8 cellular contexts compared by ENCODE assay signal in genomic region chr6:145372671-145373123, GRCh38.
A peak's percentile ranks its signal among the peaks of the same experiment; 100 is the strongest.
DNase-seq lines count a peak whose midpoint lies in the region; ATAC-seq and TF ChIP-seq lines count a peak whose summit lies in the region.

No MANE protein-coding gene starts in this region.

- peaks cover 3% of the 10 kb centered on the region for H3K9me3 ChIP-seq in adipocyte (ENCODE audit: control insufficient read depth, low read length)

- H3K4me1 Mint-ChIP-seq in memory B cell (peaks cover 7% of the 10 kb centered on the region), CD14-positive monocyte (no peaks in the 10 kb centered on the region)

- intact Hi-C loops in CD14-positive monocyte (cut with micrococcal nuclease): no loop called here

- H3K4me1 ChIP-seq in adipocyte (ENCODE audit: control insufficient read depth, insufficient read depth, low read length): peaks cover 5% of the 10 kb centered on the region

- H3K27ac ChIP-seq in caudate nucleus (ENCODE audit: low read depth, low read length): no peak overlapping the region

- DNase-seq in AG08396 (ENCODE audit: low spot score): peak; percentile 27
- DNase-seq in GM19238 (ENCODE audit: insufficient read length, low spot score): peak; percentile 3
- peak; percentile 34 for DNase-seq in adipocyte (ENCODE audit: low read depth)
- no peak for DNase-seq in memory B cell (ENCODE audit: low spot score in 2 of 2)
- no peak for DNase-seq in caudate nucleus (lab: John Stamatoyannopoulos, UW)
- DNase-seq in CD14-positive monocyte (ENCODE audit: low spot score): no peak
- DNase-seq in middle frontal gyrus (ENCODE audit: extremely low spot score, low spot score): no peak

- H3K4me3 Mint-ChIP-seq in memory B cell (peak overlapping the region; percentile 56), CD14-positive monocyte (no peak overlapping the region)

- no peak for TF ChIP-seq CTCF in CD14-positive monocyte (IDR thresholded peaks at IDR 0.05)

- H3K4me3 ChIP-seq in adipocyte (ENCODE audit: low read length): peak overlapping the region; percentile 72

- no peaks in the 10 kb centered on the region for H3K36me3 ChIP-seq in adipocyte (ENCODE audit: control insufficient read depth, insufficient read depth, low read length, severe bottlenecking)

- H3K27me3 ChIP-seq in adipocyte (replicated peaks; ENCODE audit: control insufficient read depth, insufficient read depth, low read length): no peaks in the 10 kb centered on the region

- H3K27me3 Mint-ChIP-seq in memory B cell (no peaks in the 10 kb centered on the region), CD14-positive monocyte (ENCODE audit: low read depth in 3 of 3) (peaks cover 0 to 1% (median 0%) of the 10 kb centered on the region in 3 donors)

- H3K9me3 Mint-ChIP-seq in memory B cell (peaks cover 8% of the 10 kb centered on the region), CD14-positive monocyte (peaks cover 0 to 15% (median 4%) of the 10 kb centered on the region in 7 donors)

- peak overlapping the region; percentile 64 for H3K9ac ChIP-seq in adipocyte (ENCODE audit: low read length)

- H3K27ac Mint-ChIP-seq in memory B cell: peak overlapping the region; percentile 26
- H3K27ac Mint-ChIP-seq in CD14-positive monocyte: no peak overlapping the region

- ATAC-seq in HG03108 (IDR thresholded peaks at IDR 0.05; ENCODE audit: unreplicated experiment) (peak; percentile 96), memory B cell (ENCODE audit: low read depth) (peak; percentile 88)

- H3K36me3 Mint-ChIP-seq in memory B cell (peaks cover 4% of the 10 kb centered on the region), CD14-positive monocyte (no peaks in the 10 kb centered on the region)

Comparison
In these comparisons a context has a peak if more than half of its experiments do, and no peak if none do; other contexts are left out.
1. DNase-seq: peak in AG08396 (single experiment), GM19238 (single experiment) and adipocyte (single experiment); none in memory B cell (0 of 2), caudate nucleus (0 of 61), CD14-positive monocyte (single experiment) and middle frontal gyrus (single experiment).